ENCODE assay signal across 3 cellular contexts in genomic region chr1:1183833-1184775, GRCh38.
TF ChIP-seq lines count a peak whose summit lies in the region.

No MANE protein-coding gene starts in this region.

TF ChIP-seq in SK-N-SH, 30 proteins besides CTCF, POLR2A, EP300 and RAD21 (continues in another document):
- no peak for TF ChIP-seq ZBTB33 (IDR thresholded peaks at IDR 0.05; ENCODE audit: borderline replicate concordance, low read depth)
- TF ChIP-seq TEAD4 (IDR thresholded peaks at IDR 0.05; ENCODE audit: borderline replicate concordance, insufficient read depth), result no peak
- no peak for TF ChIP-seq ELF1 (IDR thresholded peaks at IDR 0.05)
- TF ChIP-seq NFIC (IDR thresholded peaks at IDR 0.05; ENCODE audit: borderline replicate concordance), result no peak
- no peak for TF ChIP-seq YY1 (IDR thresholded peaks at IDR 0.05; ENCODE audit: low read depth)
- TF ChIP-seq RFX5 (IDR thresholded peaks at IDR 0.05; ENCODE audit: low read length), result no peak
- TF ChIP-seq POLR2AphosphoS5 (IDR thresholded peaks at IDR 0.05; ENCODE audit: low read depth, low read length), result no peak
- no peak for TF ChIP-seq MXI1 (IDR thresholded peaks at IDR 0.05; ENCODE audit: low read depth, low read length)
- no peak for TF ChIP-seq GABPA (IDR thresholded peaks at IDR 0.05; ENCODE audit: low read depth)
- TF ChIP-seq SIN3A (IDR thresholded peaks at IDR 0.05; ENCODE audit: borderline replicate concordance, low read depth, low read length), result no peak
- TF ChIP-seq USF1 (IDR thresholded peaks at IDR 0.05; ENCODE audit: borderline replicate concordance, low read depth), result no peak
- no peak for TF ChIP-seq MAX (IDR thresholded peaks at IDR 0.05; ENCODE audit: low read depth)
- TF ChIP-seq FOXJ3 (CRISPR knock-in tag; IDR thresholded peaks at IDR 0.05), result no peak
- no peak for TF ChIP-seq REST (IDR thresholded peaks at IDR 0.05; ENCODE audit: low read depth, low read length)
- TF ChIP-seq RXRA (IDR thresholded peaks at IDR 0.05; ENCODE audit: borderline replicate concordance, low read depth), result no peak

TF ChIP-seq in SK-N-SH treated with all-trans-retinoic acid at 6 μM for 48 hours, 23 proteins besides CTCF, POLR2A, EP300 and RAD21:
- TF ChIP-seq TSHZ2 (CRISPR knock-in tag; IDR thresholded peaks at IDR 0.05) (no peak), PPARA (CRISPR knock-in tag; IDR thresholded peaks at IDR 0.05; ENCODE audit: borderline replicate concordance) (no peak), BACH2 (CRISPR knock-in tag; IDR thresholded peaks at IDR 0.05; ENCODE audit: borderline replicate concordance) (no peak), CSDC2 (CRISPR knock-in tag; IDR thresholded peaks at IDR 0.05) (no peak), POU6F1 (CRISPR knock-in tag; IDR thresholded peaks at IDR 0.05; ENCODE audit: borderline replicate concordance, low read depth) (no peak), OSR1 (CRISPR knock-in tag; IDR thresholded peaks at IDR 0.05) (no peak)

TF ChIP-seq in GM23338, 12 proteins besides CTCF, POLR2A, EP300 and RAD21:
- TF ChIP-seq ZNF462 (CRISPR knock-in tag; IDR thresholded peaks at IDR 0.05) (no peak), EZH2phosphoT487 (IDR thresholded peaks at IDR 0.05; ENCODE audit: unreplicated experiment) (no peak), POLR2AphosphoS5 (IDR thresholded peaks at IDR 0.05; ENCODE audit: low read depth) (no peak), EZH2 (IDR thresholded peaks at IDR 0.05; ENCODE audit: low read depth, unreplicated experiment) (no peak), ZNF114 (CRISPR knock-in tag; IDR thresholded peaks at IDR 0.05) (no peak), ZNF331 (CRISPR knock-in tag; IDR thresholded peaks at IDR 0.05; ENCODE audit: low read depth) (no peak), STAT1 (IDR thresholded peaks at IDR 0.05; ENCODE audit: unreplicated experiment) (no peak), ETS1 (IDR thresholded peaks at IDR 0.05) (no peak), JUNB (IDR thresholded peaks at IDR 0.05; ENCODE audit: unreplicated experiment) (no peak), NANOG (IDR thresholded peaks at IDR 0.05; ENCODE audit: borderline replicate concordance) (no peak), CREB1 (CRISPR knock-in tag; IDR thresholded peaks at IDR 0.05; ENCODE audit: low read depth) (no peak), REST (IDR thresholded peaks at IDR 0.05; ENCODE audit: unreplicated experiment) (no peak)
TF ChIP-seq in GM23338: peak in this region for 0.
